35 cellular contexts compared by ENCODE assay signal in genomic region chr2:45205480-45205879, GRCh38.
DNase-seq lines count a peak whose midpoint lies in the region; ATAC-seq and TF ChIP-seq lines count a peak whose summit lies in the region.
"Had no signal": no experiment of that assay in that cellular context is flagged by ENCODE, and none has a peak within 500 bp of the region (broad histone marks: within the 10 kb centered on the region; RNA-seq: fewer than 3 reads in every experiment).

No MANE protein-coding gene starts in this region.

- no peaks in the 10 kb centered on the region for H3K36me3 Mint-ChIP-seq in activated T-cell treated with anti-CD3 and anti-CD28 coated beads, Interleukin-2, amount 50 U/mL, for 4 hours (ENCODE audit: insufficient read depth)
- H3K36me3 Mint-ChIP-seq: CD14-positive monocyte; CD4-positive, CD25-positive, alpha-beta regulatory T cell; CD8-positive, alpha-beta memory T cell; CD8-positive, alpha-beta T cell had no signal

- no peak for TF ChIP-seq POLR2A in esophagus muscularis mucosa (IDR thresholded peaks at IDR 0.05; ENCODE audit: low read depth)

- peaks cover 3% of the 10 kb centered on the region for H3K27me3 Mint-ChIP-seq in activated T-cell treated with anti-CD3 and anti-CD28 coated beads, Interleukin-2, amount 50 U/mL, for 4 hours (ENCODE audit: low read depth)
- H3K27me3 Mint-ChIP-seq: CD4-positive, CD25-positive, alpha-beta regulatory T cell had no signal

- DNase-seq in ecto neural progenitor cell (ENCODE audit: low spot score) (peak; percentile 19), esophagus muscularis mucosa (ENCODE audit: extremely low spot score) (peak; percentile 80), lung (ENCODE audit: low spot score) (peak; percentile 15), sciatic nerve (ENCODE audit: low spot score) (no peak), mesenchymal stem cell (no peak), NCI-H2227 (lab: John Stamatoyannopoulos, UW; ENCODE audit: unreplicated experiment) (no peak), Right ventricle myocardium superior (no peak)
- DNase-seq in activated T-cell treated with anti-CD3 and anti-CD28 coated beads, Interleukin-2, amount 50 U/mL, for 4 hours: no peak
- DNase-seq: 8988T; ACHN; AML-193; BE2C; C1 segment of cervical spinal cord; Caco-2; Calu3; CD4-positive, alpha-beta memory T cell; CD4-positive, alpha-beta T cell; CD4-positive, CD25-positive, alpha-beta regulatory T cell; CD8-positive, alpha-beta memory T cell; CD8-positive, alpha-beta T cell; COR-L47; DMS 273 treated with DMSO at 0.1 percent for 48 hours; DMS153; DMS53; DMS79; DMS79 treated with DMSO at 0.1 percent for 48 hours; DND-41; EL had no signal

- no peak overlapping the region for H4K8ac ChIP-seq in mesenchymal stem cell (ENCODE audit: low read length)

- H3K4me3 Mint-ChIP-seq in activated T-cell treated with anti-CD3 and anti-CD28 coated beads, Interleukin-2, amount 50 U/mL, for 4 hours: no peak overlapping the region
- H3K4me3 Mint-ChIP-seq: B cell; CD14-positive monocyte; CD4-positive, alpha-beta memory T cell; CD4-positive, alpha-beta T cell; CD4-positive, CD25-positive, alpha-beta regulatory T cell; CD8-positive, alpha-beta memory T cell; CD8-positive, alpha-beta T cell had no signal

- WGBS in esophagus muscularis mucosa: 92% methylated on average over 4 of the region's 4 CpGs
- 93 to 97% methylated on average over 4 of the region's 4 CpGs for WGBS in lung, 2 donors
- WGBS in mesenchymal stem cell: 85% methylated on average over 4 of the region's 4 CpGs

- no peaks in the 10 kb centered on the region for H3K4me1 Mint-ChIP-seq in activated T-cell treated with anti-CD3 and anti-CD28 coated beads, Interleukin-2, amount 50 U/mL, for 4 hours (ENCODE audit: low read depth)
- H3K4me1 Mint-ChIP-seq: B cell; CD4-positive, alpha-beta memory T cell; CD4-positive, CD25-positive, alpha-beta regulatory T cell; CD8-positive, alpha-beta memory T cell had no signal

- H3K9ac ChIP-seq in mesenchymal stem cell (ENCODE audit: low read length): no peak overlapping the region
- H3K9ac ChIP-seq: BLaER1; BLaER1 treated with 17β-estradiol and CSF1 and Interleukin-3, amounts not matched to agents 10 nM and 100 nM had no signal

- intact Hi-C loops in esophagus muscularis mucosa (cut with DNase I): no loop called here
- intact Hi-C loops in sciatic nerve (cut with DNase I): no loop called here
- intact Hi-C loops in Right ventricle myocardium superior (cut with DNase I): no loop called here

- H3K23ac ChIP-seq in mesenchymal stem cell (ENCODE audit: low read length in 2 of 2): no peak overlapping the region

- H3K27ac ChIP-seq in esophagus muscularis mucosa (replicated peaks in 1 of 4) (no peak overlapping the region), lung (ENCODE audit: low read depth in 1 of 2, low read length in 1 of 2) (no peak overlapping the region), mesenchymal stem cell (ENCODE audit: low read length, poor library complexity, severe bottlenecking) (no peak overlapping the region)
- H3K27ac ChIP-seq: 22Rv1; A549; BLaER1; BLaER1 treated with 17β-estradiol and CSF1 and Interleukin-3, amounts not matched to agents 10 nM and 100 nM; C4-2B had no signal

- no peak overlapping the region for H2BK5ac ChIP-seq in mesenchymal stem cell (ENCODE audit: low read depth, low read length, poor library complexity, severe bottlenecking)

- H3K4ac ChIP-seq in mesenchymal stem cell (ENCODE audit: low read depth in 1 of 2, low read length in 2 of 2): no peak overlapping the region

- no peaks in the 10 kb centered on the region for H3K4me1 ChIP-seq in esophagus muscularis mucosa
- H3K4me1 ChIP-seq in lung (ENCODE audit: control insufficient read depth in 2 of 2, insufficient read depth in 2 of 2, low read length in 2 of 2): no peaks in the 10 kb centered on the region
- H3K4me1 ChIP-seq in mesenchymal stem cell (ENCODE audit: control insufficient read depth, insufficient read depth, low read depth, low read length): no peaks in the 10 kb centered on the region
- H3K4me1 ChIP-seq: A549, BE2C, Caco-2 had no signal

- H3K27me3 ChIP-seq in esophagus muscularis mucosa (peaks cover 0 to 6% (median 0%) of the 10 kb centered on the region in 4 donors), lung (ENCODE audit: control insufficient read depth, insufficient read depth) (no peaks in the 10 kb centered on the region), mesenchymal stem cell (ENCODE audit: control insufficient read depth in 1 of 2, insufficient read depth in 1 of 2, low read length in 2 of 2) (no peaks in the 10 kb centered on the region)
- H3K27me3 ChIP-seq: BE2C; BLaER1; BLaER1 treated with 17β-estradiol and CSF1 and Interleukin-3, amounts not matched to agents 10 nM and 100 nM had no signal

- no peak for TF ChIP-seq EP300 in esophagus muscularis mucosa (IDR thresholded peaks at IDR 0.05)

- no peak overlapping the region for H2AFZ ChIP-seq in mesenchymal stem cell (ENCODE audit: low read depth, low read length)

- peaks cover 0 to 13% (median 6%) of the 10 kb centered on the region in 4 donors for H3K9me3 ChIP-seq in esophagus muscularis mucosa
- H3K9me3 ChIP-seq in lung (ENCODE audit: control insufficient read depth in 2 of 2, insufficient read depth in 1 of 2, low read length in 1 of 2): peaks cover 3 to 4% of the 10 kb centered on the region in 2 donors
- H3K9me3 ChIP-seq in mesenchymal stem cell (ENCODE audit: control insufficient read depth, low read length): peaks cover 14% of the 10 kb centered on the region
- H3K9me3 ChIP-seq: BE2C, Caco-2 had no signal

- no peak overlapping the region for H3K4me2 ChIP-seq in mesenchymal stem cell (ENCODE audit: low read length, poor library complexity, severe bottlenecking)
- H3K4me2 ChIP-seq: A549; BLaER1; BLaER1 treated with 17β-estradiol and CSF1 and Interleukin-3, amounts not matched to agents 10 nM and 100 nM had no signal

- no peak overlapping the region for H2BK15ac ChIP-seq in mesenchymal stem cell (ENCODE audit: low read depth, poor library complexity, severe bottlenecking)

- no peak for ATAC-seq in lung (ENCODE audit: insufficient read depth, low FRiP score)
- peak; percentile 68 for ATAC-seq in sciatic nerve
- ATAC-seq in activated T-cell treated with anti-CD3 and anti-CD28 coated beads, Interleukin-2, amount 50 U/mL, for 4 hours: no peak
- ATAC-seq in Right ventricle myocardium superior (ENCODE audit: poor library complexity): no peak
- ATAC-seq: A549; CD8-positive, alpha-beta T cell had no signal

- H3K36me3 ChIP-seq in esophagus muscularis mucosa: no peaks in the 10 kb centered on the region
- H3K36me3 ChIP-seq in lung (ENCODE audit: control insufficient read depth in 2 of 2, insufficient read depth in 2 of 2, low read length in 2 of 2): no peaks in the 10 kb centered on the region
- no peaks in the 10 kb centered on the region for H3K36me3 ChIP-seq in mesenchymal stem cell (ENCODE audit: control insufficient read depth in 1 of 2, insufficient read depth in 2 of 2, low read depth in 1 of 2, low read length in 2 of 2)
- H3K36me3 ChIP-seq: BE2C; BLaER1; BLaER1 treated with 17β-estradiol and CSF1 and Interleukin-3, amounts not matched to agents 10 nM and 100 nM had no signal

- H3K14ac ChIP-seq in mesenchymal stem cell (ENCODE audit: low read length in 2 of 2): no peak overlapping the region

- H3K4me3 ChIP-seq in esophagus muscularis mucosa (no peak overlapping the region), lung (no peak overlapping the region), mesenchymal stem cell (ENCODE audit: insufficient read depth in 1 of 2, low read depth in 1 of 2, low read length in 2 of 2) (no peak overlapping the region)
- H3K4me3 ChIP-seq: A549; BLaER1; BLaER1 treated with 17β-estradiol and CSF1 and Interleukin-3, amounts not matched to agents 10 nM and 100 nM had no signal

- no peaks in the 10 kb centered on the region for H3K79me1 ChIP-seq in mesenchymal stem cell (replicated peaks; ENCODE audit: low read length, poor library complexity, severe bottlenecking)

- TF ChIP-seq CTCF in esophagus muscularis mucosa (IDR thresholded peaks at IDR 0.05) (no peak), lung (IDR thresholded peaks at IDR 0.05; ENCODE audit: control extremely low read depth, extremely low read depth) (no peak)

- H4K91ac ChIP-seq in mesenchymal stem cell (ENCODE audit: low read length): no peak overlapping the region

- no peak overlapping the region for H2BK12ac ChIP-seq in mesenchymal stem cell (ENCODE audit: low read length in 2 of 2)

- no peak overlapping the region for H2AK5ac ChIP-seq in mesenchymal stem cell (ENCODE audit: low read length, severe bottlenecking)

- no peak overlapping the region for H3K18ac ChIP-seq in mesenchymal stem cell (ENCODE audit: low read depth in 1 of 2, low read length in 2 of 2)

- H2BK120ac ChIP-seq in mesenchymal stem cell (ENCODE audit: low read depth, low read length): no peak overlapping the region

- peaks cover 15% of the 10 kb centered on the region for H3K9me3 Mint-ChIP-seq in activated T-cell treated with anti-CD3 and anti-CD28 coated beads, Interleukin-2, amount 50 U/mL, for 4 hours
- H3K9me3 Mint-ChIP-seq: CD4-positive, alpha-beta T cell had no signal

Comparison
In these comparisons a context has a peak if more than half of its experiments do, and no peak if none do; other contexts are left out.
1. DNase-seq: peak in ecto neural progenitor cell (single experiment), esophagus muscularis mucosa (single experiment) and lung (single experiment); none in sciatic nerve (single experiment), activated T-cell treated with anti-CD3 and anti-CD28 coated beads, Interleukin-2, amount 50 U/mL, for 4 hours (single experiment), mesenchymal stem cell (single experiment), NCI-H2227 (single experiment) and Right ventricle myocardium superior (single experiment).